Comparison of ENCODE assay signal across 2 cellular contexts in the genomic region with DNA sequence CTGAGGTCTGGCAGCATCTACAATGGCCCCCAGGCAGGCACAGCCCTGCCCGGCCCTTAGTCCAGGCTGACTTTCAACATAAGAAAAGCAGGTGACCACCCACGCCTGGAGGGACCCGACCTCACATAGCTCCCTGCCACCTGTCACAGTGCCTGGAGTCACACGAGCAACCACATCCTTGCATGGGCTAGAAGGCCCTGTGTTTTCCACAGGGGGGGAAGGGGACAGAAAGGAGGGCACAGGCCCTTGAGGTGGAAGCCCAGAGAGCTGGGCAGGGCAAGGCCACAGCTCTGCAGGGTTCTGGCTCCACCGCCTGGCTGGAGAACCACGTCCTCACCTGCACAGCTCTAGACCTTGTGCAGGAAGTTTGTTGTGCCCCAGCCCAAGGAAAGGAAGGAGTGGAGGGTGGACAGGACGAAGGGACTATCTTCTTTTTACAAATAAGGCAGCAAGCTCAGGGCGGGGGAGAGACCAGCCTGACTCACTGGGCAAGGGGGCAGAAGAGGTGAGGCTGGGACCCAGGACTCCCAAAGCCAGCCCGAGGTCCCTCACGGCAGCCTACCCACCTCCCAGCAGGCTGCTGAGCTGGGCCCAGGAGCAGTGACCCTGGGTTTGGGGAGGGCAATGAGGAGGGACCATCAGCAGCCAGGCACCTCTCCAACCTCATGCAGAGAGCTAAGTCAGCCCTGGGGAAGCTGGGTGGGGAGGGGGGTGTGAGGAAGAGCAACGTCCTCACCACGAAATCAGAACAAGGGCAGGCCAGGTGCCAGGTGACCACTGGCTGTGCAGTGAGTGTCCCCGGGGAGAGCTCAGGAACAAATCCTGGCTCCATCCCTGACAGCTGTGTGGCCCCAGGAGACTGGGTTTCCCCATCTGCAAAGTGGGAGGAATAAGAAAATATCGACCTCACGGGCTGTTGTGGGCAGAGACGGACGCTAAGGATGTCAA.
TF ChIP-seq lines count a peak whose summit lies in the region.

No MANE protein-coding gene starts in this region.

TF ChIP-seq in HEK293, 187 proteins besides CTCF, POLR2A, EP300 and RAD21:
- TF ChIP-seq, protein P1, sequence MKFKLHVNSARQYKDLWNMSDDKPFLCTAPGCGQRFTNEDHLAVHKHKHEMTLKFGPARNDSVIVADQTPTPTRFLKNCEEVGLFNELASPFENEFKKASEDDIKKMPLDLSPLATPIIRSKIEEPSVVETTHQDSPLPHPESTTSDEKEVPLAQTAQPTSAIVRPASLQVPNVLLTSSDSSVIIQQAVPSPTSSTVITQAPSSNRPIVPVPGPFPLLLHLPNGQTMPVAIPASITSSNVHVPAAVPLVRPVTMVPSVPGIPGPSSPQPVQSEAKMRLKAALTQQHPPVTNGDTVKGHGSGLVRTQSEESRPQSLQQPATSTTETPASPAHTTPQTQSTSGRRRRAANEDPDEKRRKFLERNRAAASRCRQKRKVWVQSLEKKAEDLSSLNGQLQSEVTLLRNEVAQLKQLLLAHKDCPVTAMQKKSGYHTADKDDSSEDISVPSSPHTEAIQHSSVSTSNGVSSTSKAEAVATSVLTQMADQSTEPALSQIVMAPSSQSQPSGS (tag by site-specific recombination; IDR thresholded peaks at IDR 0.05; ENCODE audit: low read depth), result no peak
- TF ChIP-seq SALL2 (tag by site-specific recombination; IDR thresholded peaks at IDR 0.05; ENCODE audit: borderline replicate concordance) (no peak), ZNF341 (tag by site-specific recombination; IDR thresholded peaks at IDR 0.05; ENCODE audit: low read depth) (0 out of 2 replicates have a peak, but pooled peaks have one; percentile 4), KLF9 (tag by site-specific recombination; IDR thresholded peaks at IDR 0.05; ENCODE audit: low read depth) (no peak), MYNN (tag by site-specific recombination; IDR thresholded peaks at IDR 0.05; ENCODE audit: borderline replicate concordance) (no peak), ZNF561 (tag by site-specific recombination; IDR thresholded peaks at IDR 0.05; ENCODE audit: borderline replicate concordance) (no peak)

TF ChIP-seq in H1, 55 proteins besides CTCF, POLR2A, EP300 and RAD21:
- TF ChIP-seq HDAC2 (IDR thresholded peaks at IDR 0.05; ENCODE audit: borderline replicate concordance in 1 of 2, low read depth in 2 of 2, low read length in 2 of 2) (no peak), SIN3A (conservative IDR thresholded peaks at IDR 0.05 in 1 of 2, IDR thresholded peaks at IDR 0.05 in 1 of 2; ENCODE audit: low read depth in 1 of 2, low read length in 2 of 2) (no peak), SP4 (IDR thresholded peaks at IDR 0.05; ENCODE audit: low read length) (no peak), HDAC6 (IDR thresholded peaks at IDR 0.05; ENCODE audit: low read depth, low read length) (no peak), GTF2F1 (IDR thresholded peaks at IDR 0.05; ENCODE audit: borderline replicate concordance, low read depth, low read length) (no peak), YY1 (IDR thresholded peaks at IDR 0.05; ENCODE audit: low read depth, low read length) (no peak), SIX5 (IDR thresholded peaks at IDR 0.05; ENCODE audit: low read depth, low read length) (no peak), RBBP5 (IDR thresholded peaks at IDR 0.05; ENCODE audit: borderline replicate concordance, low read depth, low read length) (no peak)
